Comparison of ENCODE assay signal across 9 cellular contexts in the genomic region with DNA sequence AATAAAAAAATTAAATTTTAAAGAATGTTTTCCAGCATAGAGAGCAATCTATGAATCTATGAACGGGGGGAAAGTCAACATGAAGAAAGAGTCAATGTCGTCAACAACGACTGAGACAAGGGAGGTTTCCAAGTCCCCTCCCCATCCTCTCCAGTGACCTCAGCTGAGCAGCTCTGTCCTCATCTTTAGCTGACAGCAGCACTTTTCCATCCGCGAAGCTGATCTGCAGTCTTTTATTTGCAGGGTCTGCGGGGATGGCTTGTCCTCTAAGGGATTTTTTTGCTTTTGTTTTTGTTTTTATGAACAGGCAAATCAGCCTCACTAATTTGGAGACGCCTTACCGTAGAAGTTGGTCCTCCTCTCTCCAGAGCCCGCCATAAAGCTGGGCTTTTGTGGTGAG.
"Had no signal": no experiment of that assay in that cellular context is flagged by ENCODE, and none has a peak within 500 bp of the region (broad histone marks: within the 10 kb centered on the region; RNA-seq: fewer than 3 reads in every experiment).

No MANE protein-coding gene starts in this region.

- DNase-seq: H9, HCEC 1CT, KBM-7 had no signal

- H3K27me3 Mint-ChIP-seq: IgD-negative memory B cell had no signal

- H3K4me3 Mint-ChIP-seq: GM23338, H9 had no signal

- H3K4me1 Mint-ChIP-seq: GM23338, H9 had no signal

- H2AFZ ChIP-seq: GM23338 had no signal

- H3K9me3 Mint-ChIP-seq: GM23338, H9 had no signal

- FAIRE-seq: H1, H54 had no signal

- ATAC-seq: GM23338 had no signal

- H3K4me2 ChIP-seq: GM23338, KMS-11 had no signal

- H3K9ac ChIP-seq: KMS-11 had no signal

- H3K4me3 ChIP-seq: GM23338 had no signal

- H3K27ac Mint-ChIP-seq: GM23338, IgD-negative memory B cell had no signal

- H3K27ac ChIP-seq: HL-60, KMS-11 had no signal
